Comparison of ENCODE assay signal across 8 cellular contexts in genomic region chr10:31602541-31603244, GRCh38.
DNase-seq lines count a peak whose midpoint lies in the region; ATAC-seq, FAIRE-seq and TF ChIP-seq lines count a peak whose summit lies in the region.

No MANE protein-coding gene starts in this region.

- intact Hi-C loops in posterior vena cava (cut with DNase I) = no loop called here

- H3K9me2 ChIP-seq in DOHH2 (replicated peaks; ENCODE audit: control insufficient read depth, low read length) = no peaks in the 10 kb centered on the region

- H3K4me3 ChIP-seq in DOHH2 (ENCODE audit: low read length) (peak overlapping the region; percentile 53), NB4 (ENCODE audit: low read depth, low read length) (peak overlapping the region; percentile 36), astrocyte (ENCODE audit: insufficient read depth, low read depth, low read length) (peak overlapping the region; percentile 71)

- H4K20me1 ChIP-seq in DOHH2 (ENCODE audit: control insufficient read depth, insufficient read depth, low read depth, low read length) (no peaks in the 10 kb centered on the region), astrocyte (ENCODE audit: insufficient read depth, low read length) (no peaks in the 10 kb centered on the region)

- FAIRE-seq in astrocyte (lab: Jason Lieb, UNC) = no peak

- H3K4me1 Mint-ChIP-seq in astrocyte (ENCODE audit: low read depth, unreplicated experiment) = peaks cover 4% of the 10 kb centered on the region

- H3K27me3 Mint-ChIP-seq in astrocyte (ENCODE audit: low read depth, unreplicated experiment) = peaks cover 19% of the 10 kb centered on the region

- peak overlapping the region; percentile 90 for H2AFZ ChIP-seq in astrocyte (ENCODE audit: low read depth, low read length)

- H3K79me2 ChIP-seq in DOHH2 (ENCODE audit: control insufficient read depth, low read length) = no peaks in the 10 kb centered on the region
- H3K79me2 ChIP-seq in astrocyte (ENCODE audit: insufficient read depth, low read length) = no peaks in the 10 kb centered on the region

- 0 out of 2 replicates have a peak, but pooled peaks cover 3% of the 10 kb centered on the region for H3K4me1 ChIP-seq in DOHH2 (ENCODE audit: control insufficient read depth, low read length)
- peaks cover 6% of the 10 kb centered on the region for H3K4me1 ChIP-seq in astrocyte (ENCODE audit: insufficient read depth, low read length)

- DNase-seq in NB4 (ENCODE audit: low read depth) (no peak), astrocyte (ENCODE audit: low read depth) (peak; percentile 66), hippocampal formation (lab: John Stamatoyannopoulos, UW) (peak; percentile 23 to 42), posterior vena cava (ENCODE audit: low spot score) (peak; percentile 96), amniotic stem cell (lab: John Stamatoyannopoulos, UW) (no peak)

- H3K9ac ChIP-seq in astrocyte (ENCODE audit: low read length) = peak overlapping the region; percentile 78

- H3K9me3 Mint-ChIP-seq in astrocyte (ENCODE audit: unreplicated experiment) = no peaks in the 10 kb centered on the region

- H3K9me3 ChIP-seq in DOHH2 (ENCODE audit: control insufficient read depth, insufficient read depth, low read length) (no peaks in the 10 kb centered on the region; the same call in 1 of the 2 replicates), astrocyte (ENCODE audit: insufficient read depth, low read depth, low read length) (no peaks in the 10 kb centered on the region)

- no peaks in the 10 kb centered on the region for H3K36me3 Mint-ChIP-seq in astrocyte (ENCODE audit: low read depth, unreplicated experiment)

- no peak for TF ChIP-seq CTCF in DOHH2 (IDR thresholded peaks at IDR 0.05; ENCODE audit: low read depth, low read length, poor library complexity, severe bottlenecking)
- TF ChIP-seq CTCF in NB4 (IDR thresholded peaks at IDR 0.05; ENCODE audit: low read depth, low read length) = no peak
- TF ChIP-seq CTCF in astrocyte (IDR thresholded peaks at IDR 0.05; ENCODE audit: insufficient read depth, low read depth, low read length) = no peak

- H3K27me3 ChIP-seq in DOHH2 (ENCODE audit: control insufficient read depth, low read length) (no peaks in the 10 kb centered on the region), astrocyte (ENCODE audit: insufficient read depth, low read length) (peaks cover 3% of the 10 kb centered on the region)

- H3K27ac ChIP-seq in DOHH2 (ENCODE audit: low read depth, low read length) (no peak overlapping the region), astrocyte (ENCODE audit: low read depth, low read length) (peak overlapping the region; percentile 50)

- H3F3A ChIP-seq in DOHH2 (ENCODE audit: control insufficient read depth, insufficient read depth) = no peaks in the 10 kb centered on the region

- H3K4me3 Mint-ChIP-seq in astrocyte (ENCODE audit: unreplicated experiment) = peak overlapping the region; percentile 81

- H3K27ac Mint-ChIP-seq in astrocyte (ENCODE audit: unreplicated experiment) = no peak overlapping the region

- H3K4me2 ChIP-seq in DOHH2 (ENCODE audit: low read length) (peak overlapping the region; percentile 46), astrocyte (ENCODE audit: low read length) (peak overlapping the region; percentile 88)

- TF ChIP-seq POLR2A in NB4 (IDR thresholded peaks at IDR 0.05; ENCODE audit: extremely low read depth, insufficient read length) = no peak

- no peak for ATAC-seq in GM21737 (IDR thresholded peaks at IDR 0.05; ENCODE audit: unreplicated experiment)
- no peak for ATAC-seq in HG03378 (IDR thresholded peaks at IDR 0.05; ENCODE audit: unreplicated experiment)

- H3K36me3 ChIP-seq in DOHH2 (ENCODE audit: control insufficient read depth, low read length) (no peaks in the 10 kb centered on the region), astrocyte (ENCODE audit: insufficient read depth, low read length) (no peaks in the 10 kb centered on the region)

Comparison
In these comparisons a context has a peak if more than half of its experiments do, and no peak if none do; other contexts are left out.
1. DNase-seq: peak in astrocyte (single experiment), hippocampal formation (2 of 2) and posterior vena cava (single experiment); none in NB4 (single experiment) and amniotic stem cell (single experiment).
2. Peak in every context shown above with its lines, with median percentiles within 50 percentile points of each other: H3K4me3 ChIP-seq.